In genomic region chr17:73592079-73592415, GRCh38 we compare ENCODE assay signal across 16 cellular contexts. TPM values are rescaled to one million over a fixed set of nuclear protein-coding genes. Genes with fewer than 3 reads are reported as not detected.
DNase-seq lines count a peak whose midpoint lies in the region; ATAC-seq and TF ChIP-seq lines count a peak whose summit lies in the region.
"Had no signal": no experiment of that assay in that cellular context is flagged by ENCODE, and none has a peak within 500 bp of the region (broad histone marks: within the 10 kb centered on the region; RNA-seq: fewer than 3 reads in every experiment).

No MANE protein-coding gene starts in this region.

- H3K23ac ChIP-seq in mesenchymal stem cell (ENCODE audit: low read length in 2 of 2): no peak overlapping the region

- no peak overlapping the region for H3K9ac ChIP-seq in mesenchymal stem cell (ENCODE audit: low read length)

- no peak overlapping the region for H2AK5ac ChIP-seq in mesenchymal stem cell (ENCODE audit: low read length, severe bottlenecking)

- ATAC-seq in Right ventricle myocardium inferior: no peak
- no peak for ATAC-seq in heart left ventricle
- ATAC-seq: left lobe of liver had no signal

- DNase-seq in Right ventricle myocardium inferior (ENCODE audit: missing footprints) (peak; percentile 26), cardiac septum (ENCODE audit: low spot score) (no peak), heart left ventricle (no peak), mesenchymal stem cell (no peak), foreskin fibroblast (no peak)
- DNase-seq in activated naive CD8-positive, alpha-beta T cell treated with anti-CD3 and anti-CD28 coated beads for 36 hours: no peak
- DNase-seq: anterior cingulate cortex, NCI-H2081, NCI-H748 treated with DMSO at 0.1 percent for 48 hours, T-helper 9 cell had no signal

- no peak overlapping the region for H2AFZ ChIP-seq in mesenchymal stem cell (ENCODE audit: low read depth, low read length)

- peak overlapping the region; percentile 88 to 96 (median 94) for H3K27ac Mint-ChIP-seq in IgD-negative memory B cell
- peak overlapping the region; percentile 88 for H3K27ac Mint-ChIP-seq in activated naive CD8-positive, alpha-beta T cell treated with anti-CD3 and anti-CD28 coated beads for 36 hours

- no peak overlapping the region for H2BK120ac ChIP-seq in mesenchymal stem cell (ENCODE audit: low read depth, low read length)

- H3K9me3 Mint-ChIP-seq in IgD-negative memory B cell: no peaks in the 10 kb centered on the region
- H3K9me3 Mint-ChIP-seq in activated naive CD8-positive, alpha-beta T cell treated with anti-CD3 and anti-CD28 coated beads for 36 hours: no peaks in the 10 kb centered on the region

- 11% methylated on average over 6 of the region's 6 CpGs for WGBS in thymus
- 65 to 85% (median 74%) methylated on average over 6 of the region's 6 CpGs for WGBS in heart left ventricle, 4 donors
- WGBS in mesenchymal stem cell: 85% methylated on average over 6 of the region's 6 CpGs

- no peak overlapping the region for H3K4me3 ChIP-seq in thymus (ENCODE audit: low read length)
- H3K4me3 ChIP-seq in heart left ventricle: no peak overlapping the region
- H3K4me3 ChIP-seq in mesenchymal stem cell (ENCODE audit: insufficient read depth in 1 of 2, low read depth in 1 of 2, low read length in 2 of 2): no peak overlapping the region
- no peak overlapping the region for H3K4me3 ChIP-seq in foreskin fibroblast (ENCODE audit: low read depth in 1 of 2, low read length in 2 of 2)
- H3K4me3 ChIP-seq: thoracic aorta had no signal

- no peak overlapping the region for H2BK15ac ChIP-seq in mesenchymal stem cell (ENCODE audit: low read depth, poor library complexity, severe bottlenecking)

- H4K91ac ChIP-seq in mesenchymal stem cell (ENCODE audit: low read length): no peak overlapping the region

- H3K4me3 Mint-ChIP-seq in IgD-negative memory B cell: peak overlapping the region; percentile 72 to 93 (median 85)
- H3K4me3 Mint-ChIP-seq in activated naive CD8-positive, alpha-beta T cell treated with anti-CD3 and anti-CD28 coated beads for 36 hours: peak overlapping the region; percentile 67

- no peaks in the 10 kb centered on the region for H3K9me3 ChIP-seq in thymus (ENCODE audit: control insufficient read depth)
- H3K9me3 ChIP-seq in heart left ventricle: no peaks in the 10 kb centered on the region
- H3K9me3 ChIP-seq in mesenchymal stem cell (ENCODE audit: control insufficient read depth, low read length): no peaks in the 10 kb centered on the region
- H3K9me3 ChIP-seq: thoracic aorta had no signal

- H3K27ac ChIP-seq in thymus (ENCODE audit: low read depth): peak overlapping the region; percentile 89
- no peak overlapping the region for H3K27ac ChIP-seq in heart left ventricle
- H3K27ac ChIP-seq in mesenchymal stem cell (ENCODE audit: low read length, poor library complexity, severe bottlenecking): no peak overlapping the region
- H3K27ac ChIP-seq: thoracic aorta had no signal

- H3K18ac ChIP-seq in mesenchymal stem cell (ENCODE audit: low read depth in 1 of 2, low read length in 2 of 2): no peak overlapping the region

- H3K27me3 ChIP-seq in thymus (ENCODE audit: control insufficient read depth, insufficient read depth) (no peaks in the 10 kb centered on the region), heart left ventricle (no peaks in the 10 kb centered on the region), mesenchymal stem cell (ENCODE audit: control insufficient read depth in 1 of 2, insufficient read depth in 1 of 2, low read length in 2 of 2) (peaks cover 2 to 79% of the 10 kb centered on the region in 2 experiments)

- no peak overlapping the region for H3K4me2 ChIP-seq in mesenchymal stem cell (ENCODE audit: low read length, poor library complexity, severe bottlenecking)

- H3K36me3 ChIP-seq in thymus (ENCODE audit: control insufficient read depth, insufficient read depth) (no peaks in the 10 kb centered on the region), heart left ventricle (no peaks in the 10 kb centered on the region), mesenchymal stem cell (ENCODE audit: control insufficient read depth in 1 of 2, insufficient read depth in 2 of 2, low read depth in 1 of 2, low read length in 2 of 2) (no peaks in the 10 kb centered on the region)
- H3K36me3 ChIP-seq: thoracic aorta had no signal

- no peak overlapping the region for H4K8ac ChIP-seq in mesenchymal stem cell (ENCODE audit: low read length)

- peaks cover 55 to 79% (median 64%) of the 10 kb centered on the region in 3 donors for H3K4me1 Mint-ChIP-seq in IgD-negative memory B cell
- peaks cover 61% of the 10 kb centered on the region for H3K4me1 Mint-ChIP-seq in activated naive CD8-positive, alpha-beta T cell treated with anti-CD3 and anti-CD28 coated beads for 36 hours

- peaks cover 3% of the 10 kb centered on the region for H3K36me3 Mint-ChIP-seq in IgD-negative memory B cell
- H3K36me3 Mint-ChIP-seq in activated naive CD8-positive, alpha-beta T cell treated with anti-CD3 and anti-CD28 coated beads for 36 hours: peaks cover 5% of the 10 kb centered on the region

- intact Hi-C loops in Right ventricle myocardium inferior (cut with DNase I) (no loop called here), cardiac septum (cut with DNase I) (no loop called here), heart left ventricle (cut with DNase I) (loop anchor here in 2 of 10 donors (10.0 kb wide), 2 partner anchors 47 to 123 kb away; no protein-coding TSS in a partner anchor)

- TF ChIP-seq CTCF in heart left ventricle (IDR thresholded peaks at IDR 0.05) (no peak), foreskin fibroblast (IDR thresholded peaks at IDR 0.05; ENCODE audit: low read depth, low read length) (no peak)

- H3K4me1 ChIP-seq in thymus (ENCODE audit: control insufficient read depth, insufficient read depth, low read length) (peaks cover 20% of the 10 kb centered on the region), heart left ventricle (peaks cover 0 to 14% (median under 1%) of the 10 kb centered on the region in 12 donors), mesenchymal stem cell (ENCODE audit: control insufficient read depth, insufficient read depth, low read depth, low read length) (no peaks in the 10 kb centered on the region)

- no peak overlapping the region for H2BK5ac ChIP-seq in mesenchymal stem cell (ENCODE audit: low read depth, low read length, poor library complexity, severe bottlenecking)

- TF ChIP-seq POLR2A in heart left ventricle (IDR thresholded peaks at IDR 0.05): no peak

- no peak overlapping the region for H3K4ac ChIP-seq in mesenchymal stem cell (ENCODE audit: low read depth in 1 of 2, low read length in 2 of 2)

- no peaks in the 10 kb centered on the region for H3K79me1 ChIP-seq in mesenchymal stem cell (replicated peaks; ENCODE audit: low read length, poor library complexity, severe bottlenecking)

- no peak overlapping the region for H3K14ac ChIP-seq in mesenchymal stem cell (ENCODE audit: low read length in 2 of 2)

- no peak overlapping the region for H2BK12ac ChIP-seq in mesenchymal stem cell (ENCODE audit: low read length in 2 of 2)

- H3K27me3 Mint-ChIP-seq in IgD-negative memory B cell: no peaks in the 10 kb centered on the region
- H3K27me3 Mint-ChIP-seq in activated naive CD8-positive, alpha-beta T cell treated with anti-CD3 and anti-CD28 coated beads for 36 hours: no peaks in the 10 kb centered on the region

RNA-seq across cellular contexts. Expression of gene SDK2, which starts 52.2 kb away (rescaled TPM):
- total RNA-seq in Right ventricle myocardium inferior: 1.6 TPM
- total RNA-seq in cardiac septum: 3.0 TPM
- polyA plus RNA-seq in IgD-negative memory B cell: 3.3 TPM
- total RNA-seq in activated naive CD8-positive, alpha-beta T cell treated with anti-CD3 and anti-CD28 coated beads for 36 hours: 1 to 10 TPM; 1.4 to 1.6 TPM
- polyA plus RNA-seq in thymus: 0.87 TPM
- 1 to 10 TPM; 1.5 to 4.0 (median 2.6) TPM for total RNA-seq in heart left ventricle
- polyA plus RNA-seq in heart left ventricle: 1 to 10 TPM in 1 of 2 donors, under 1 TPM in 1; 0.84 to 2.6 TPM
- polyA plus RNA-seq in mesenchymal stem cell (2013, experiment 1 of 2): 1.3 TPM
- 0.86 TPM for polyA plus RNA-seq in mesenchymal stem cell (2013, experiment 2 of 2)
- total RNA-seq: dermis microvascular lymphatic vessel endothelial cell, myocyte had no signal
